In the genomic region with DNA sequence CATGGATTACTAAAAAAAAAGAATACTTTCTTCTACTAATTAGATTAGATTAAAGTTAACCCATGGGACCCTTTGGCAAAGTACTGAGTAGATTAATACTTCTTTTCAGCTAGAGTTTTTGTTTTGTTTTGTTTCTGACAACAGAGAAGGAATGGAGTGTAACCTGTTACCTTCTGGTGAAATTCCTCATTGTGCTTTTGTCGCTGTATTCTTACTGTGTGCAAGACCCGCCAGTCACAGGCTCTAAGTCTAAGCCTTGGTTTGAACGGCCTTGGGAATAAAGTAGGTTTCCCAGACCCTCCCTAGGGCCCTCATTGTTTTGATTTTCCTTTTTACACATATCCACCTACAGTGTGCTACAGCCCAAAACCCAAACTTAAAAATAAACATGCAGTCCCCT, we compare ENCODE assay signal across 20 cellular contexts. TPM values are rescaled to one million over a fixed set of nuclear protein-coding genes. Genes with fewer than 3 reads are reported as not detected.
"Had no signal": no experiment of that assay in that cellular context is flagged by ENCODE, and none has a peak within 500 bp of the region (broad histone marks: within the 10 kb centered on the region; RNA-seq: fewer than 3 reads in every experiment).

No MANE protein-coding gene starts in this region.

- H3K4me2 ChIP-seq: smooth muscle cell had no signal

- H3K27ac Mint-ChIP-seq: effector memory CD8-positive, alpha-beta T cell; naive thymus-derived CD8-positive, alpha-beta T cell had no signal

- ATAC-seq: effector memory CD8-positive, alpha-beta T cell; foreskin keratinocyte; left lung; naive thymus-derived CD8-positive, alpha-beta T cell; sciatic nerve had no signal

- H3K27ac ChIP-seq: esophagus muscularis mucosa, foreskin keratinocyte, left lung, prostate gland, right atrium auricular region, stomach, testis had no signal

- DNase-seq: cortex of kidney; effector memory CD8-positive, alpha-beta T cell; foreskin keratinocyte; heart right ventricle; left cardiac atrium; left lung; naive thymus-derived CD8-positive, alpha-beta T cell; stimulated activated CD4-positive, alpha-beta T cell treated with anti-CD3 and anti-CD28 coated beads, Interleukin-12 subunit alpha, Interleukin-12 subunit beta, amount 100 ng/mL, for 4 hours; stimulated activated CD4-positive, alpha-beta T cell treated with anti-CD3 and anti-CD28 coated beads, Interleukin-1b, Interleukin-23, amount 100 ng/mL, for 48 hours; stimulated activated CD4-positive, alpha-beta T cell treated with anti-CD3 and anti-CD28 coated beads, Interleukin-4, amount 100 ng/mL, for 1 hour; stimulated activated CD8-positive, alpha-beta memory T cell treated with anti-CD3 and anti-CD28 coated beads, Interleukin-4, amount 100 ng/mL, for 48 hours; stimulated activated naive CD4-positive, alpha-beta T cell treated with Interleukin-2 at 50 U/mL for 16 hours; stomach; testis; tibial artery had no signal

- H3K36me3 ChIP-seq: esophagus muscularis mucosa, heart right ventricle, left lung, prostate gland, right atrium auricular region, stomach, tibial artery had no signal

- H3K36me3 Mint-ChIP-seq: naive thymus-derived CD8-positive, alpha-beta T cell had no signal

- H3K4me3 Mint-ChIP-seq: effector memory CD8-positive, alpha-beta T cell; naive thymus-derived CD8-positive, alpha-beta T cell had no signal

- H3K4me1 ChIP-seq: prostate gland, testis had no signal

- H3K4me3 ChIP-seq: esophagus muscularis mucosa, heart right ventricle, left lung, prostate gland, right atrium auricular region, smooth muscle cell, stomach, testis, tibial artery had no signal

- H3K9me3 Mint-ChIP-seq: effector memory CD8-positive, alpha-beta T cell had no signal

- H3K9me3 ChIP-seq: esophagus muscularis mucosa, heart right ventricle, left lung, prostate gland, right atrium auricular region, stomach, testis, tibial artery had no signal

- H3K27me3 ChIP-seq: esophagus muscularis mucosa, foreskin keratinocyte, heart right ventricle, left lung, right atrium auricular region, stomach, testis, tibial artery had no signal

RNA-seq across cellular contexts. Expression of gene SCHIP1, which starts 22.1 kb away (rescaled TPM):
- total RNA-seq: naive thymus-derived CD8-positive, alpha-beta T cell had no signal
- polyA plus RNA-seq: naive thymus-derived CD8-positive, alpha-beta T cell had no signal
